21 cellular contexts compared by ENCODE assay signal in genomic region chr19:16764280-16764679, GRCh38. TPM values are rescaled to one million over a fixed set of nuclear protein-coding genes. Genes with fewer than 3 reads are reported as not detected.
DNase-seq lines count a peak whose midpoint lies in the region; ATAC-seq, FAIRE-seq and TF ChIP-seq lines count a peak whose summit lies in the region.
"Had no signal": no experiment of that assay in that cellular context is flagged by ENCODE, and none has a peak within 500 bp of the region (broad histone marks: within the 10 kb centered on the region; RNA-seq: fewer than 3 reads in every experiment).

No MANE protein-coding gene starts in this region.

- ATAC-seq in IMR-90 (ENCODE audit: low read depth) = no peak
- ATAC-seq in RWPE2 (ENCODE audit: low read depth) = no peak
- ATAC-seq in body of pancreas = no peak
- ATAC-seq: GM12878, HCT116 had no signal

- H4K20me1 ChIP-seq in IMR-90 (ENCODE audit: insufficient read depth, low read length) (no peaks in the 10 kb centered on the region), neural progenitor cell (ENCODE audit: low read depth) (no peaks in the 10 kb centered on the region)

- TF ChIP-seq CTCF in IMR-90 (conservative IDR thresholded peaks at IDR 0.05; ENCODE audit: low read depth, low read length) = no peak
- no peak for TF ChIP-seq CTCF in RWPE2 (IDR thresholded peaks at IDR 0.05; ENCODE audit: poor library complexity, severe bottlenecking)
- TF ChIP-seq CTCF in neural progenitor cell (IDR thresholded peaks at IDR 0.05) = no peak
- no peak for TF ChIP-seq CTCF in body of pancreas (IDR thresholded peaks at IDR 0.05)

- H3K4me3 ChIP-seq in IMR-90 (ENCODE audit: insufficient read depth, low read depth, low read length) (no peak overlapping the region), RWPE2 (ENCODE audit: severe bottlenecking) (no peak overlapping the region), neural progenitor cell (no peak overlapping the region), body of pancreas (no peak overlapping the region)
- H3K4me3 ChIP-seq: GM12878, GM23338 had no signal

- peaks cover 15% of the 10 kb centered on the region for H3K27me3 ChIP-seq in IMR-90 (ENCODE audit: control insufficient read depth, insufficient read depth, low read length)
- no peaks in the 10 kb centered on the region for H3K27me3 ChIP-seq in RWPE2 (ENCODE audit: insufficient read depth, poor library complexity, severe bottlenecking)
- peaks cover 42% of the 10 kb centered on the region for H3K27me3 ChIP-seq in neural progenitor cell
- H3K27me3 ChIP-seq in body of pancreas = no peaks in the 10 kb centered on the region

- H3K23ac ChIP-seq in IMR-90 (ENCODE audit: low read depth, low read length) = no peak overlapping the region

- no peak for TF ChIP-seq RAD21 in IMR-90 (IDR thresholded peaks at IDR 0.05; ENCODE audit: low read length)

- no peak overlapping the region for H3K18ac ChIP-seq in IMR-90 (ENCODE audit: low read depth, low read length)

- peak overlapping the region; percentile 1 for H3K27ac Mint-ChIP-seq in neural progenitor cell
- H3K27ac Mint-ChIP-seq: GM23338, H9, HFFc6 had no signal

- no peaks in the 10 kb centered on the region for H3K9me1 ChIP-seq in IMR-90 (ENCODE audit: insufficient read depth, low read length)

- FAIRE-seq in frontal cortex (lab: Jason Lieb, UNC) = no peak
- FAIRE-seq: G401.6, GM12878, GM18507 had no signal

- H3K27me3 Mint-ChIP-seq in neural progenitor cell (ENCODE audit: insufficient read depth, low read depth) = peaks cover 24% of the 10 kb centered on the region

- H3K27ac ChIP-seq in IMR-90 (ENCODE audit: insufficient read depth, low read length) (no peak overlapping the region), RWPE2 (ENCODE audit: poor library complexity, severe bottlenecking) (peak overlapping the region; percentile 67), epithelial cell of prostate (peak overlapping the region; percentile 94), neural progenitor cell (no peak overlapping the region), body of pancreas (no peak overlapping the region)

- no peaks in the 10 kb centered on the region for H3K79me1 ChIP-seq in IMR-90 (ENCODE audit: low read depth in 1 of 2, low read length in 2 of 2)

- no peak overlapping the region for H4K5ac ChIP-seq in IMR-90 (ENCODE audit: low read depth, low read length)

- no peak overlapping the region for H4K91ac ChIP-seq in IMR-90 (ENCODE audit: insufficient read depth, low read depth, low read length)

- H3K79me2 ChIP-seq in neural progenitor cell (ENCODE audit: low read depth) = no peaks in the 10 kb centered on the region

- no peak overlapping the region for H2BK15ac ChIP-seq in IMR-90 (ENCODE audit: low read depth, low read length)

- no peak overlapping the region for H4K8ac ChIP-seq in IMR-90 (ENCODE audit: low read depth in 2 of 2, low read length in 2 of 2)

- H3K9me3 Mint-ChIP-seq in neural progenitor cell = peaks cover 13% of the 10 kb centered on the region
- H3K9me3 Mint-ChIP-seq: HFFc6 had no signal

- H2AK9ac ChIP-seq in IMR-90 (replicated peaks; ENCODE audit: low read depth, low read length, poor library complexity) = no peak overlapping the region

- peak overlapping the region; percentile 3 for H3K4me3 Mint-ChIP-seq in neural progenitor cell
- H3K4me3 Mint-ChIP-seq: CD4-positive, alpha-beta memory T cell; GM23338; H9; HFFc6 had no signal

- CTCF ChIA-PET in IMR-90 (lab: Yijun Ruan, JAX) = no interaction called here

- peak overlapping the region; percentile 16 for H2BK5ac ChIP-seq in IMR-90 (ENCODE audit: low read depth, low read length, poor library complexity, severe bottlenecking)

- no peak overlapping the region for H2BK120ac ChIP-seq in IMR-90 (ENCODE audit: low read depth, low read length)

- intact Hi-C loops in IMR-90 (cut with micrococcal nuclease) = no loop called here
- intact Hi-C loops in body of pancreas (cut with DNase I) = no loop called here

- no peak overlapping the region for H3K14ac ChIP-seq in IMR-90 (replicated peaks; ENCODE audit: low read depth, low read length)

- H3K4me2 ChIP-seq in IMR-90 (ENCODE audit: low read depth, low read length) = no peak overlapping the region
- H3K4me2 ChIP-seq in neural progenitor cell = no peak overlapping the region
- H3K4me2 ChIP-seq: GM23338 had no signal

- H3K4me1 ChIP-seq in IMR-90 (ENCODE audit: control insufficient read depth, insufficient read depth, low read length) = no peaks in the 10 kb centered on the region
- peaks cover 13% of the 10 kb centered on the region for H3K4me1 ChIP-seq in RWPE2 (ENCODE audit: insufficient read depth, poor library complexity, severe bottlenecking)
- H3K4me1 ChIP-seq in neural progenitor cell = no peaks in the 10 kb centered on the region
- no peaks in the 10 kb centered on the region for H3K4me1 ChIP-seq in body of pancreas
- H3K4me1 ChIP-seq: Caco-2 had no signal

- H3K9ac ChIP-seq in IMR-90 (ENCODE audit: low read depth, low read length) (no peak overlapping the region), neural progenitor cell (no peak overlapping the region)

- H3K36me3 ChIP-seq in IMR-90 (ENCODE audit: control insufficient read depth, insufficient read depth, low read length) = no peaks in the 10 kb centered on the region
- H3K36me3 ChIP-seq in RWPE2 (ENCODE audit: low read depth) = no peaks in the 10 kb centered on the region
- no peaks in the 10 kb centered on the region for H3K36me3 ChIP-seq in neural progenitor cell
- H3K36me3 ChIP-seq in body of pancreas (replicated peaks in 1 of 2; ENCODE audit: insufficient read depth in 1 of 2, low read depth in 2 of 2) = no peaks in the 10 kb centered on the region

- no peak overlapping the region for H2BK20ac ChIP-seq in IMR-90 (ENCODE audit: low read depth, low read length)

- no peak overlapping the region for H3K56ac ChIP-seq in IMR-90 (ENCODE audit: extremely low read depth, insufficient read depth, low read length)

- no peak overlapping the region for H3K4ac ChIP-seq in IMR-90 (ENCODE audit: low read depth, low read length)

- DNase-seq in IMR-90 (no peak), RWPE2 (ENCODE audit: low spot score) (no peak), epithelial cell of prostate (ENCODE audit: low read depth, low spot score) (no peak), neural progenitor cell (ENCODE audit: low spot score) (no peak), body of pancreas (no peak), HuH-7.5 (ENCODE audit: low spot score) (no peak), frontal cortex (ENCODE audit: low spot score in 2 of 2) (no peak), globus pallidus (ENCODE audit: low spot score) (no peak)
- DNase-seq: C1 segment of cervical spinal cord; Caco-2; CD4-positive, alpha-beta memory T cell; DMS153; DND-41; HFFc6 had no signal

- H3K36me3 Mint-ChIP-seq in neural progenitor cell = no peaks in the 10 kb centered on the region
- H3K36me3 Mint-ChIP-seq: CD4-positive, alpha-beta memory T cell had no signal

- H3K9me3 ChIP-seq in IMR-90 (ENCODE audit: control insufficient read depth, insufficient read depth, low read length) (peaks cover 2% of the 10 kb centered on the region; the same call in 1 of the 2 replicates), RWPE2 (ENCODE audit: severe bottlenecking) (no peaks in the 10 kb centered on the region), neural progenitor cell (ENCODE audit: low read depth) (no peaks in the 10 kb centered on the region), body of pancreas (no peaks in the 10 kb centered on the region)
- H3K9me3 ChIP-seq: Caco-2 had no signal

- TF ChIP-seq POLR2A in IMR-90 (IDR thresholded peaks at IDR 0.05; ENCODE audit: low read depth, low read length) = no peak
- TF ChIP-seq POLR2A in body of pancreas (IDR thresholded peaks at IDR 0.05) = no peak

- H2AK5ac ChIP-seq in IMR-90 (ENCODE audit: low read depth, low read length) = no peak overlapping the region

- POLR2A ChIA-PET in IMR-90 (lab: Charles Lee; ENCODE audit: unreplicated experiment) = no interaction called here

- no peaks in the 10 kb centered on the region for H3F3A ChIP-seq in neural progenitor cell (ENCODE audit: low read depth)

- dilution Hi-C loops in IMR-90 (cut with HindIII; ENCODE audit: low sequenced_read_pairs, unreplicated experiment) = no loop called here

- no peaks in the 10 kb centered on the region for H3K4me1 Mint-ChIP-seq in neural progenitor cell
- H3K4me1 Mint-ChIP-seq: GM23338, H9 had no signal

- no TSS peak for BruUV-seq in IMR-90 (replicated peaks; lab: Mats Ljungman, UMichigan)

- in situ Hi-C loops in IMR-90 (cut with MboI; ENCODE audit: low sequenced_read_pairs) = no loop called here

- H2AFZ ChIP-seq in IMR-90 (replicated peaks; ENCODE audit: low read length, poor library complexity) = no peak overlapping the region
- H2AFZ ChIP-seq in neural progenitor cell (replicated peaks) = no peak overlapping the region
- H2AFZ ChIP-seq: GM23338 had no signal

TF ChIP-seq in IMR-90, 13 proteins besides CTCF, POLR2A, EP300 and RAD21 (continues in another document):
- no peak for TF ChIP-seq MAZ (IDR thresholded peaks at IDR 0.05; ENCODE audit: borderline replicate concordance, low read depth, low read length)
- TF ChIP-seq, protein P1, sequence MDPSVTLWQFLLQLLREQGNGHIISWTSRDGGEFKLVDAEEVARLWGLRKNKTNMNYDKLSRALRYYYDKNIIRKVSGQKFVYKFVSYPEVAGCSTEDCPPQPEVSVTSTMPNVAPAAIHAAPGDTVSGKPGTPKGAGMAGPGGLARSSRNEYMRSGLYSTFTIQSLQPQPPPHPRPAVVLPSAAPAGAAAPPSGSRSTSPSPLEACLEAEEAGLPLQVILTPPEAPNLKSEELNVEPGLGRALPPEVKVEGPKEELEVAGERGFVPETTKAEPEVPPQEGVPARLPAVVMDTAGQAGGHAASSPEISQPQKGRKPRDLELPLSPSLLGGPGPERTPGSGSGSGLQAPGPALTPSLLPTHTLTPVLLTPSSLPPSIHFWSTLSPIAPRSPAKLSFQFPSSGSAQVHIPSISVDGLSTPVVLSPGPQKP (IDR thresholded peaks at IDR 0.05; ENCODE audit: borderline replicate concordance, low read depth, low read length) = no peak
- no peak for TF ChIP-seq RCOR1 (IDR thresholded peaks at IDR 0.05; ENCODE audit: insufficient replicate concordance, low read length)
- TF ChIP-seq, protein P2, sequence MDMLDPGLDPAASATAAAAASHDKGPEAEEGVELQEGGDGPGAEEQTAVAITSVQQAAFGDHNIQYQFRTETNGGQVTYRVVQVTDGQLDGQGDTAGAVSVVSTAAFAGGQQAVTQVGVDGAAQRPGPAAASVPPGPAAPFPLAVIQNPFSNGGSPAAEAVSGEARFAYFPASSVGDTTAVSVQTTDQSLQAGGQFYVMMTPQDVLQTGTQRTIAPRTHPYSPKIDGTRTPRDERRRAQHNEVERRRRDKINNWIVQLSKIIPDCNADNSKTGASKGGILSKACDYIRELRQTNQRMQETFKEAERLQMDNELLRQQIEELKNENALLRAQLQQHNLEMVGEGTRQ (IDR thresholded peaks at IDR 0.05; ENCODE audit: low read depth, low read length) = no peak
- TF ChIP-seq SMC3 (IDR thresholded peaks at IDR 0.05; ENCODE audit: low read depth, low read length) = no peak
- TF ChIP-seq MXI1 (IDR thresholded peaks at IDR 0.05; ENCODE audit: borderline replicate concordance, low read depth, low read length) = no peak

RNA-seq across cellular contexts. Expression of gene NWD1, which starts 44.6 kb away (rescaled TPM):
- total RNA-seq in IMR-90 (2012; rRNA removed) (not detected in 2 replicates), neural progenitor cell (ENCODE audit: low replicate concordance) (not detected in 2 replicates), body of pancreas (1 to 10 TPM; 1.6 TPM), frontal cortex (0.41 TPM)
- not detected in 2 replicates for polyA plus RNA-seq in IMR-90 (2012; rRNA removed)
- polyA plus RNA-seq in IMR-90 (2012; cell fraction: cytosol; rRNA removed) = not detected in 2 replicates
- 0.01 TPM in 1 of 2 replicates, not detected in the other for polyA plus RNA-seq in IMR-90 (2012; cell fraction: nucleus; rRNA removed; ENCODE audit: low replicate concordance)
- total RNA-seq: Caco-2; CD4-positive, alpha-beta memory T cell; H9; HFFc6 had no signal
- polyA plus RNA-seq: BJ; CD4-positive, alpha-beta memory T cell had no signal

Comparison
In these comparisons a context has a peak if more than half of its experiments do, and no peak if none do; other contexts are left out.
1. H3K27ac ChIP-seq: peak in RWPE2 (single experiment) and epithelial cell of prostate (single experiment); none in IMR-90 (single experiment), neural progenitor cell (single experiment) and body of pancreas (0 of 4).